Comparison of ENCODE assay signal across 8 cellular contexts in the genomic region with DNA sequence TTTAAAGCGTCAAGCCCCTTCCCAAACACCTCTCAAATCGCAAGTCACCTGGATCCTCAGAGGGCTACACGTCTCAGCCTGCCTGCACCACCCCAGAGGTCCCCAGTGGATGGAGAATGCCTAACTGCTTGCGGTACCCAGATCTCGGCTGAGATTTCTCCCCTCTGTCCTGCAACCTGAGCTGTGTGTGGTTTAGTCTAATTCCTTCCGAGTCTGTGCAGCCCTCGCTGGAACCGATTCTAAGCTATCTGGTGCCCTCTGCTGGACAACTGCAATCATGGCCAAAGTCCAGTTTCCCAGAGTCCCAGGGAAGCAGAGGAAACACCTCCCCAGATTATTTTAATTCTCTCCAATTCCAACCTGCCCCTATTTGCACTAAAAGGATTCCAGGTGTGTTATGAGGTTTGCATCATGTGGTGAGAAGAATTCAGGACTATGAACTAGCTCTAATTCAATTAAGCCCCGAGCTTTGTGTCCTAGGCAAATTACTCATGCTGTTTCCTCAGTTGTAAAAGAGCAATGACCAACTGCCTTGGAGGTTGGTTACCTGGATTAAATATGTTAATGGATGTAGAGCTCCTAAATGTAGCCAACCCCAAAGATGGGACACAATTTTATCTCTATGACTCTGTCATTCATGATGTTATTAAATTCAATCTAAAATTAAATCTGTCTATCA.
DNase-seq lines count a peak whose midpoint lies in the region; ATAC-seq and TF ChIP-seq lines count a peak whose summit lies in the region.

No MANE protein-coding gene starts in this region.

- no peaks in the 10 kb centered on the region for H3K36me3 Mint-ChIP-seq in memory B cell

- no peak overlapping the region for H3K4me3 ChIP-seq in GM12875 (ENCODE audit: low read depth, low read length)

- peak; percentile 66 for TF ChIP-seq CTCF in 22Rv1 (IDR thresholded peaks at IDR 0.05)
- TF ChIP-seq CTCF in GM12875 (IDR thresholded peaks at IDR 0.05; ENCODE audit: borderline replicate concordance, insufficient read depth, low read depth, low read length): peak; percentile 86

- H3K27ac ChIP-seq in 22Rv1: no peak overlapping the region

- no peak overlapping the region for H3K27ac Mint-ChIP-seq in memory B cell

- H3K4me1 Mint-ChIP-seq in memory B cell: peaks cover 4% of the 10 kb centered on the region

- no peaks in the 10 kb centered on the region for H3K27me3 Mint-ChIP-seq in memory B cell

- H3K4me3 Mint-ChIP-seq in memory B cell: no peak overlapping the region

- ATAC-seq in HG03066 (IDR thresholded peaks at IDR 0.05; ENCODE audit: low read depth, unreplicated experiment): peak; percentile 79
- ATAC-seq in memory B cell (ENCODE audit: low read depth): peak; percentile 69

- H3K9me3 Mint-ChIP-seq in memory B cell: no peaks in the 10 kb centered on the region

- DNase-seq in NCI-H460 (ENCODE audit: extremely low read depth, low read depth): peak; percentile 85
- peak; percentile 17 to 52 for DNase-seq in activated CD4-positive, alpha-beta T cell treated with anti-CD3 and anti-CD28 coated beads, Interleukin-2, amount 50 U/mL, for 24 hours (ENCODE audit: low read depth in 1 of 2, low spot score in 1 of 2)
- DNase-seq in effector CD4-positive, alpha-beta T cell: peak; percentile 39
- peak; percentile 52 to 56 for DNase-seq in memory B cell (ENCODE audit: low spot score in 2 of 2)
- peak; percentile 7 to 18 for DNase-seq in stimulated activated CD8-positive, alpha-beta memory T cell treated with anti-CD3 and anti-CD28 coated beads, Interleukin-2, amount 100 ng/mL, for 48 hours (ENCODE audit: low read depth in 2 of 2)

Comparison
In these comparisons a context has a peak if more than half of its experiments do, and no peak if none do; other contexts are left out.
1. DNase-seq: peak in every context shown above with its lines; median percentile 85 in NCI-H460; 54 in memory B cell; 39 in effector CD4-positive, alpha-beta T cell; 34 in activated CD4-positive, alpha-beta T cell treated with anti-CD3 and anti-CD28 coated beads, Interleukin-2, amount 50 U/mL, for 24 hours; 12 in stimulated activated CD8-positive, alpha-beta memory T cell treated with anti-CD3 and anti-CD28 coated beads, Interleukin-2, amount 100 ng/mL, for 48 hours.